In genomic region chr14:63854330-63854729, GRCh38 we compare ENCODE assay signal across 8 cellular contexts. TPM values are rescaled to one million over a fixed set of nuclear protein-coding genes. Genes with fewer than 3 reads are reported as not detected.
DNase-seq lines count a peak whose midpoint lies in the region; ATAC-seq and TF ChIP-seq lines count a peak whose summit lies in the region.

No MANE protein-coding gene starts in this region.

- H3K4me1 ChIP-seq in hepatocyte (ENCODE audit: insufficient read depth): no peaks in the 10 kb centered on the region

- H3K36me3 ChIP-seq in WERI-Rb-1 (no peaks in the 10 kb centered on the region), hepatocyte (replicated peaks; ENCODE audit: insufficient read depth, low read depth) (no peaks in the 10 kb centered on the region)

- peaks cover 41% of the 10 kb centered on the region for H3K4me1 Mint-ChIP-seq in stimulated activated effector memory CD8-positive, alpha-beta T cell treated with anti-CD3 and anti-CD28 coated beads, Interleukin-12 subunit alpha, Interleukin-12 subunit beta, amount 100 ng/mL, for 72 hours

- no peak for ATAC-seq in stimulated activated effector memory CD8-positive, alpha-beta T cell treated with anti-CD3 and anti-CD28 coated beads, Interleukin-12 subunit alpha, Interleukin-12 subunit beta, amount 100 ng/mL, for 72 hours
- ATAC-seq in HG02623 (IDR thresholded peaks at IDR 0.05; ENCODE audit: unreplicated experiment): no peak

- H3K4me3 Mint-ChIP-seq in stimulated activated effector memory CD8-positive, alpha-beta T cell treated with anti-CD3 and anti-CD28 coated beads, Interleukin-12 subunit alpha, Interleukin-12 subunit beta, amount 100 ng/mL, for 72 hours: peak overlapping the region; percentile 90

- no peak for TF ChIP-seq CTCF in WERI-Rb-1 (IDR thresholded peaks at IDR 0.05; ENCODE audit: low read depth, low read length)
- no peak for TF ChIP-seq CTCF in hepatocyte (IDR thresholded peaks at IDR 0.05; ENCODE audit: poor library complexity)

- H3K27me3 ChIP-seq in WERI-Rb-1 (ENCODE audit: insufficient read depth, low read depth, severe bottlenecking) (no peaks in the 10 kb centered on the region), hepatocyte (no peaks in the 10 kb centered on the region)

- H2AFZ ChIP-seq in hepatocyte: peak overlapping the region; percentile 100

- H3K27ac ChIP-seq in WERI-Rb-1 (peak overlapping the region; percentile 90; the same call in 1 of the 2 replicates), hepatocyte (peak overlapping the region; percentile 86)

- H3K4me3 ChIP-seq in WERI-Rb-1 (ENCODE audit: low read depth, low read length) (peak overlapping the region; percentile 84), hepatocyte (peak overlapping the region; percentile 94)

- H4K20me1 ChIP-seq in hepatocyte (ENCODE audit: insufficient read depth, poor library complexity, severe bottlenecking): no peaks in the 10 kb centered on the region

- H3K9me3 Mint-ChIP-seq in stimulated activated effector memory CD8-positive, alpha-beta T cell treated with anti-CD3 and anti-CD28 coated beads, Interleukin-12 subunit alpha, Interleukin-12 subunit beta, amount 100 ng/mL, for 72 hours: no peaks in the 10 kb centered on the region

- DNase-seq in NCI-H1417 (lab: John Stamatoyannopoulos, UW): peak in 2 of 3 experiments; percentile 24 to 95
- no peak for DNase-seq in NCI-H1417 treated with DMSO at 0.1 percent for 48 hours (lab: John Stamatoyannopoulos, UW)
- peak; percentile 38 for DNase-seq in WERI-Rb-1
- DNase-seq in hepatocyte (ENCODE audit: low spot score): no peak
- no peak for DNase-seq in stimulated activated effector memory CD8-positive, alpha-beta T cell treated with anti-CD3 and anti-CD28 coated beads, Interleukin-12 subunit alpha, Interleukin-12 subunit beta, amount 100 ng/mL, for 72 hours (ENCODE audit: low spot score in 2 of 2)
- DNase-seq in DMS53 treated with DMSO at 0.1 percent for 48 hours (lab: John Stamatoyannopoulos, UW; ENCODE audit: unreplicated experiment): no peak
- no peak for DNase-seq in DMS 273 (lab: John Stamatoyannopoulos, UW; ENCODE audit: unreplicated experiment)

- H3K9me3 ChIP-seq in WERI-Rb-1 (ENCODE audit: severe bottlenecking): no peaks in the 10 kb centered on the region
- H3K9me3 ChIP-seq in hepatocyte (ENCODE audit: low read depth): no peaks in the 10 kb centered on the region

- peak overlapping the region; percentile 96 for H3K4me2 ChIP-seq in hepatocyte

- H3K79me2 ChIP-seq in hepatocyte: peaks cover 50% of the 10 kb centered on the region

- peak overlapping the region; percentile 92 for H3K27ac Mint-ChIP-seq in stimulated activated effector memory CD8-positive, alpha-beta T cell treated with anti-CD3 and anti-CD28 coated beads, Interleukin-12 subunit alpha, Interleukin-12 subunit beta, amount 100 ng/mL, for 72 hours

- WGBS in hepatocyte (ENCODE audit: low lambda C conversion rate, missing lambda C conversion rate): 7% methylated on average over 5 of the region's 5 CpGs

- no peaks in the 10 kb centered on the region for H3K9me2 ChIP-seq in hepatocyte (replicated peaks; ENCODE audit: insufficient read depth)

- H3K36me3 Mint-ChIP-seq in stimulated activated effector memory CD8-positive, alpha-beta T cell treated with anti-CD3 and anti-CD28 coated beads, Interleukin-12 subunit alpha, Interleukin-12 subunit beta, amount 100 ng/mL, for 72 hours: peaks cover 12% of the 10 kb centered on the region

RNA-seq across cellular contexts. Expression of gene SYNE2, which starts 1.5 kb away (rescaled TPM):
- 58.6 and 59.8 TPM in 2 replicates for total RNA-seq in hepatocyte
- 21.0 and 24.5 TPM in 2 replicates for polyA plus RNA-seq in hepatocyte

Comparison
In these comparisons a context has a peak if more than half of its experiments do, and no peak if none do; other contexts are left out.
1. DNase-seq: peak in NCI-H1417 (2 of 3) and WERI-Rb-1 (single experiment); none in NCI-H1417 treated with DMSO at 0.1 percent for 48 hours (single experiment), hepatocyte (single experiment), stimulated activated effector memory CD8-positive, alpha-beta T cell treated with anti-CD3 and anti-CD28 coated beads, Interleukin-12 subunit alpha, Interleukin-12 subunit beta, amount 100 ng/mL, for 72 hours (0 of 2), DMS53 treated with DMSO at 0.1 percent for 48 hours (single experiment) and DMS 273 (single experiment).